37 cellular contexts compared by ENCODE assay signal in genomic region chr3:45368382-45368781, GRCh38.
"Had no signal": no experiment of that assay in that cellular context is flagged by ENCODE, and none has a peak within 500 bp of the region (broad histone marks: within the 10 kb centered on the region; RNA-seq: fewer than 3 reads in every experiment).

No MANE protein-coding gene starts in this region.

- H3K27me3 Mint-ChIP-seq: activated naive CD8-positive, alpha-beta T cell treated with anti-CD3 and anti-CD28 coated beads for 36 hours had no signal

- H3K4me1 Mint-ChIP-seq: activated B cell treated with CpG ODN at 0.5 μM for 24 hours; activated CD4-positive, alpha-beta memory T cell treated with anti-CD3 and anti-CD28 coated beads, Interleukin-2, amount 10 ng/mL, durations not matched to agents 7 days and 5 days; activated CD8-positive, alpha-beta memory T cell treated with anti-CD3 and anti-CD28 coated beads, Interleukin-2, amount 10 ng/mL, durations not matched to agents 7 days and 5 days; activated naive CD8-positive, alpha-beta T cell treated with anti-CD3 and anti-CD28 coated beads for 36 hours; activated T-helper 17 cell treated with anti-CD3 and anti-CD28 coated beads, Interleukin-2, amount 50 U/mL, for 72 hours had no signal

- H3K9ac ChIP-seq: KMS-11 had no signal

- ATAC-seq: activated CD8-positive, alpha-beta memory T cell treated with anti-CD3 and anti-CD28 coated beads, Interleukin-2, amount 10 ng/mL, durations not matched to agents 7 days and 5 days; activated T-helper 17 cell treated with anti-CD3 and anti-CD28 coated beads, Interleukin-2, amount 50 U/mL, for 72 hours had no signal

- H3K27me3 ChIP-seq: breast epithelium, Peyer's patch had no signal

- H3K9me3 ChIP-seq: breast epithelium, Peyer's patch had no signal

- H3K36me3 ChIP-seq: breast epithelium, Peyer's patch had no signal

- H3K27ac ChIP-seq: breast epithelium, KMS-11, Peyer's patch, VCaP had no signal

- H3K4me1 ChIP-seq: breast epithelium, Peyer's patch had no signal

- H3K4me2 ChIP-seq: KMS-11 had no signal

- H3K27ac Mint-ChIP-seq: activated B cell treated with CpG ODN at 0.5 μM for 24 hours; activated CD4-positive, alpha-beta memory T cell treated with anti-CD3 and anti-CD28 coated beads, Interleukin-2, amount 10 ng/mL, durations not matched to agents 7 days and 5 days; activated CD8-positive, alpha-beta memory T cell treated with anti-CD3 and anti-CD28 coated beads, Interleukin-2, amount 10 ng/mL, durations not matched to agents 7 days and 5 days; activated naive CD8-positive, alpha-beta T cell treated with anti-CD3 and anti-CD28 coated beads for 36 hours; activated T-helper 17 cell treated with anti-CD3 and anti-CD28 coated beads, Interleukin-2, amount 50 U/mL, for 72 hours had no signal

- H3K36me3 Mint-ChIP-seq: activated CD8-positive, alpha-beta memory T cell treated with anti-CD3 and anti-CD28 coated beads, Interleukin-2, amount 10 ng/mL, durations not matched to agents 7 days and 5 days; activated naive CD8-positive, alpha-beta T cell treated with anti-CD3 and anti-CD28 coated beads for 36 hours had no signal

- H3K4me3 Mint-ChIP-seq: activated B cell treated with CpG ODN at 0.5 μM for 24 hours; activated CD4-positive, alpha-beta memory T cell treated with anti-CD3 and anti-CD28 coated beads, Interleukin-2, amount 10 ng/mL, durations not matched to agents 7 days and 5 days; activated CD8-positive, alpha-beta memory T cell treated with anti-CD3 and anti-CD28 coated beads, Interleukin-2, amount 10 ng/mL, durations not matched to agents 7 days and 5 days; activated naive CD8-positive, alpha-beta T cell treated with anti-CD3 and anti-CD28 coated beads for 36 hours; activated T-helper 17 cell treated with anti-CD3 and anti-CD28 coated beads, Interleukin-2, amount 50 U/mL, for 72 hours had no signal

- DNase-seq: activated B cell treated with CpG ODN at 0.5 μM for 24 hours; activated CD4-positive, alpha-beta memory T cell treated with anti-CD3 and anti-CD28 coated beads, Interleukin-2, amount 10 ng/mL, durations not matched to agents 7 days and 5 days; activated CD4-positive, alpha-beta T cell treated with anti-CD3 and anti-CD28 coated beads for 4 hours; activated CD4-positive, CD25-positive, alpha-beta regulatory T cell treated with anti-CD3 and anti-CD28 coated beads, Interleukin-2, amount 50 U/mL, for 72 hours; activated CD8-positive, alpha-beta memory T cell treated with anti-CD3 and anti-CD28 coated beads for 24 hours; activated CD8-positive, alpha-beta memory T cell treated with anti-CD3 and anti-CD28 coated beads, Interleukin-2, amount 10 ng/mL, durations not matched to agents 7 days and 5 days; activated CD8-positive, alpha-beta memory T cell treated with anti-CD3 and anti-CD28 coated beads, Interleukin-2, amount 50 U/mL, for 48 hours; activated effector memory CD4-positive, alpha-beta T cell treated with anti-CD3 and anti-CD28 coated beads, Interleukin-2, amount 50 U/mL, for 16 hours; activated naive CD4-positive, alpha-beta T cell; activated naive CD4-positive, alpha-beta T cell treated with anti-CD3 and anti-CD28 coated beads, Interleukin-2, amount 50 U/mL, for 16 hours; activated naive CD8-positive, alpha-beta T cell treated with anti-CD3 and anti-CD28 coated beads for 36 hours; activated T-cell treated with anti-CD3 and anti-CD28 coated beads, Interleukin-2, amount 50 U/mL, for 48 hours; amniotic stem cell; aorta; NCI-H1092 treated with DMSO at 0.1 percent for 48 hours; NCI-H1417; NCI-H146; NCI-H187; NCI-H2029 treated with DMSO at 0.1 percent for 48 hours; NCI-H2107; NCI-H2171; NCI-H510A; NCI-H526; NCI-H748 treated with DMSO at 0.1 percent for 48 hours; NK-92 treated with Interleukin-12 subunit alpha and Interleukin-12 subunit beta, amount 100 ng/mL, for 24 hours; PC-3; Peyer's patch; RPMI8226; SHP77 treated with DMSO at 0.1 percent for 48 hours; SW 1271; T-helper 1 cell; T-helper 2 cell; T-helper 9 cell had no signal

- H3K4me3 ChIP-seq: breast epithelium, Peyer's patch had no signal
